9 cellular contexts compared by ENCODE assay signal in genomic region chr7:47482013-47482761, GRCh38.
A peak's percentile ranks its signal among the peaks of the same experiment; 100 is the strongest.
DNase-seq lines count a peak whose midpoint lies in the region; ATAC-seq and TF ChIP-seq lines count a peak whose summit lies in the region.
"Had no signal": no experiment of that assay in that cellular context is flagged by ENCODE, and none has a peak within 500 bp of the region (broad histone marks: within the 10 kb centered on the region; RNA-seq: fewer than 3 reads in every experiment).

No MANE protein-coding gene starts in this region.

- peak; percentile 83 for ATAC-seq in HCT116
- ATAC-seq in PC-3 = peak; percentile 88
- peak; percentile 86 to 93 (median 90) for ATAC-seq in psoas muscle

- H3K27me3 Mint-ChIP-seq in activated naive CD4-positive, alpha-beta T cell treated with anti-CD3 and anti-CD28 coated beads, Interleukin-2, amount 10 ng/mL, durations not matched to agents 7 days and 5 days = peaks cover 4% of the 10 kb centered on the region

- H3K36me3 Mint-ChIP-seq in activated naive CD4-positive, alpha-beta T cell treated with anti-CD3 and anti-CD28 coated beads, Interleukin-2, amount 10 ng/mL, durations not matched to agents 7 days and 5 days = no peaks in the 10 kb centered on the region

- peaks cover 5% of the 10 kb centered on the region for H3F3A ChIP-seq in PC-3 (ENCODE audit: low read length, unreplicated experiment)

- no peaks in the 10 kb centered on the region for H3K79me2 ChIP-seq in HCT116 (ENCODE audit: insufficient read depth, low read length)
- peaks cover 91% of the 10 kb centered on the region for H3K79me2 ChIP-seq in PC-3 (ENCODE audit: low read length)

- 0 out of 2 replicates have a peak, but pooled peaks have one; percentile 16 for TF ChIP-seq RAD21 in HCT116 (IDR thresholded peaks at IDR 0.05; ENCODE audit: low read depth)

- H3K9ac ChIP-seq in HCT116 (ENCODE audit: low read length) (peak overlapping the region; percentile 16; the same call in 1 of the 2 replicates), PC-3 (ENCODE audit: low read length) (peak overlapping the region; percentile 37)

- no peak overlapping the region for H2AFZ ChIP-seq in HCT116 (ENCODE audit: low read depth, low read length, poor library complexity, severe bottlenecking)
- no peak overlapping the region for H2AFZ ChIP-seq in PC-3 (ENCODE audit: low read length)

- no peaks in the 10 kb centered on the region for H4K20me1 ChIP-seq in HCT116 (ENCODE audit: insufficient read depth)
- H4K20me1 ChIP-seq in PC-3 (ENCODE audit: low read length) = peaks cover 5% of the 10 kb centered on the region; the same call in 1 of the 2 replicates

- RAD21 ChIA-PET in HCT116 (lab: Charles Lee; ENCODE audit: low non-redundant PET in 1 of 2, low total read pairs in 2 of 2, uncharacterized antibody in 2 of 2, unreplicated experiment in 2 of 2) = interaction anchor here in 1 of 2 experiments (0.7 kb wide), 1 partner anchor 36 kb away, joined by 3 read pairs; no protein-coding TSS in a partner anchor

- H3K9me2 ChIP-seq in HCT116 (ENCODE audit: insufficient read depth) (no peaks in the 10 kb centered on the region), PC-3 (replicated peaks; ENCODE audit: low read length) (no peaks in the 10 kb centered on the region)

- no peaks in the 10 kb centered on the region for H3K9me3 ChIP-seq in HCT116 (ENCODE audit: control insufficient read depth in 1 of 2, insufficient read depth in 1 of 2, low read depth in 1 of 2, low read length in 2 of 2)
- H3K9me3 ChIP-seq in PC-3 (ENCODE audit: low read length) = no peaks in the 10 kb centered on the region
- no peaks in the 10 kb centered on the region for H3K9me3 ChIP-seq in psoas muscle

- H3K36me3 ChIP-seq in HCT116 (ENCODE audit: control insufficient read depth in 1 of 2, insufficient read depth in 2 of 2, low read length in 2 of 2) (no peaks in the 10 kb centered on the region), PC-3 (ENCODE audit: low read depth, low read length) (peaks cover 3% of the 10 kb centered on the region; the same call in 1 of the 2 replicates), psoas muscle (ENCODE audit: insufficient read depth in 1 of 2, low read depth in 1 of 2) (no peaks in the 10 kb centered on the region)

- H3K4me1 Mint-ChIP-seq in activated naive CD4-positive, alpha-beta T cell treated with anti-CD3 and anti-CD28 coated beads, Interleukin-2, amount 10 ng/mL, durations not matched to agents 7 days and 5 days = no peaks in the 10 kb centered on the region

- H3K4me3 Mint-ChIP-seq in activated naive CD4-positive, alpha-beta T cell treated with anti-CD3 and anti-CD28 coated beads, Interleukin-2, amount 10 ng/mL, durations not matched to agents 7 days and 5 days = no peak overlapping the region
- H3K4me3 Mint-ChIP-seq: T-helper 1 cell treated with Interleukin-12 subunit alpha and Interleukin-12 subunit beta and Interleukin-4 antibody, amounts not matched to agents 30 μg/mL and 1 μg/mL, for 36 hours had no signal

- H3K27me3 ChIP-seq in HCT116 (ENCODE audit: insufficient read depth, low read length) (no peaks in the 10 kb centered on the region), PC-3 (ENCODE audit: low read length) (no peaks in the 10 kb centered on the region), psoas muscle (ENCODE audit: insufficient read depth in 3 of 3, low read length in 2 of 3) (no peaks in the 10 kb centered on the region)

- peak overlapping the region; percentile 54 for H3K4me2 ChIP-seq in HCT116 (ENCODE audit: low read length)
- H3K4me2 ChIP-seq in PC-3 (ENCODE audit: low read length) = peak overlapping the region; percentile 58

- H3K9me3 Mint-ChIP-seq in activated naive CD4-positive, alpha-beta T cell treated with anti-CD3 and anti-CD28 coated beads, Interleukin-2, amount 10 ng/mL, durations not matched to agents 7 days and 5 days = peaks cover 3% of the 10 kb centered on the region
- H3K9me3 Mint-ChIP-seq: T-helper 1 cell treated with Interleukin-12 subunit alpha and Interleukin-12 subunit beta and Interleukin-4 antibody, amounts not matched to agents 30 μg/mL and 1 μg/mL, for 36 hours had no signal

- no peak overlapping the region for H3K27ac ChIP-seq in HCT116 (ENCODE audit: low read depth, low read length)
- peak overlapping the region; percentile 80 for H3K27ac ChIP-seq in PC-3 (ENCODE audit: low read length)
- peak overlapping the region; percentile 84 for H3K27ac ChIP-seq in psoas muscle

- H3K4me1 ChIP-seq in HCT116 (ENCODE audit: control insufficient read depth in 1 of 2, insufficient read depth in 2 of 2, low read length in 2 of 2) (peaks cover 52 to 59% of the 10 kb centered on the region in 2 experiments), PC-3 (ENCODE audit: insufficient read depth, low read length) (peaks cover 38% of the 10 kb centered on the region), psoas muscle (peaks cover 36% of the 10 kb centered on the region)

- BruUV-seq in HCT116 (replicated peaks; lab: Mats Ljungman, UMichigan) (no TSS peak), PC-3 (replicated peaks; lab: Mats Ljungman, UMichigan) (no TSS peak)

- no peak for DNase-seq in HCT116 (ENCODE audit: low read depth, low spot score)
- DNase-seq in PC-3 = peak; percentile 83
- DNase-seq in erythroblast (lab: John Stamatoyannopoulos, UW) = peak; percentile 74 to 79
- DNase-seq in psoas muscle = peak in 1 of 2 donors; percentile 70
- DNase-seq in NCI-H1930 (lab: John Stamatoyannopoulos, UW) = no peak
- DNase-seq in NCI-H2107 treated with DMSO at 0.1 percent for 48 hours (lab: John Stamatoyannopoulos, UW; ENCODE audit: unreplicated experiment) = no peak
- DNase-seq in NCI-H748 (lab: John Stamatoyannopoulos, UW; ENCODE audit: unreplicated experiment) = no peak
- no peak for DNase-seq in activated naive CD4-positive, alpha-beta T cell treated with anti-CD3 and anti-CD28 coated beads, Interleukin-2, amount 10 ng/mL, durations not matched to agents 7 days and 5 days

- no peak overlapping the region for H3K27ac Mint-ChIP-seq in activated naive CD4-positive, alpha-beta T cell treated with anti-CD3 and anti-CD28 coated beads, Interleukin-2, amount 10 ng/mL, durations not matched to agents 7 days and 5 days
- H3K27ac Mint-ChIP-seq: T-helper 1 cell treated with Interleukin-12 subunit alpha and Interleukin-12 subunit beta and Interleukin-4 antibody, amounts not matched to agents 30 μg/mL and 1 μg/mL, for 36 hours had no signal

- POLR2A ChIA-PET in HCT116 (lab: Charles Lee) (no interaction called here), PC-3 (lab: Charles Lee; ENCODE audit: unreplicated experiment) (no interaction called here)

- WGBS in psoas muscle, 3 donors = 30 to 50% (median 40%) methylated on average over 15 of the region's 15 CpGs

- H3K4me3 ChIP-seq in HCT116 (replicated peaks in 1 of 2; ENCODE audit: low read depth in 1 of 2, low read length in 2 of 2) (peak overlapping the region in 1 of 2 experiments; percentile 39; a peak in 2 of 4 replicates), PC-3 (ENCODE audit: low read length) (peak overlapping the region; percentile 6; the same call in 1 of the 2 replicates), psoas muscle (no peak overlapping the region)

- intact Hi-C loops in HCT116 (cut with micrococcal nuclease) = no loop called here
- intact Hi-C loops in PC-3 (cut with micrococcal nuclease) = loop anchor here (1.0 to 5.0 kb wide), 3 partner anchors 52 to 215 kb away; no protein-coding TSS in a partner anchor
- intact Hi-C loops in psoas muscle (cut with DNase I) = loop anchor here in 1 of 2 donors (5.0 kb wide), 1 partner anchor 35 kb away; no protein-coding TSS in a partner anchor

- TF ChIP-seq CTCF in HCT116 (IDR thresholded peaks at IDR 0.05 in 2 of 3, conservative IDR thresholded peaks at IDR 0.05 in 1 of 3; ENCODE audit: borderline replicate concordance in 1 of 3, insufficient read depth in 1 of 3, low read depth in 2 of 3, low read length in 2 of 3) (no peak), PC-3 (conservative IDR thresholded peaks at IDR 0.05; ENCODE audit: low read depth, low read length) (no peak), psoas muscle (IDR thresholded peaks at IDR 0.05) (no peak)

- TF ChIP-seq POLR2A in HCT116 (IDR thresholded peaks at IDR 0.05; ENCODE audit: borderline replicate concordance, extremely low read depth, insufficient read depth, insufficient read length) = no peak
- TF ChIP-seq POLR2A in erythroblast (IDR thresholded peaks at IDR 0.05; ENCODE audit: low read length) = no peak

- CTCF ChIA-PET in HCT116 (lab: Charles Lee) = no interaction called here
- CTCF ChIA-PET in PC-3 (lab: Charles Lee) = interaction anchor here (0.6 to 0.7 kb wide), 3 partner anchors 46 to 216 kb away, joined by 3 to 8 read pairs (median 3); no protein-coding TSS in a partner anchor
- CTCF ChIA-PET in activated naive CD4-positive, alpha-beta T cell treated with anti-CD3 and anti-CD28 coated beads, Interleukin-2, amount 10 ng/mL, durations not matched to agents 7 days and 5 days (lab: Charles Lee) = no interaction called here

TF ChIP-seq in HCT116, 20 proteins besides CTCF, POLR2A, EP300 and RAD21 (continues in another document):
- TF ChIP-seq SP1 (IDR thresholded peaks at IDR 0.05; ENCODE audit: low read depth) (peak; percentile 58), MAX (IDR thresholded peaks at IDR 0.05) (peak; percentile 67), SIN3A (IDR thresholded peaks at IDR 0.05; ENCODE audit: low read depth) (no peak), ZNF274 (IDR thresholded peaks at IDR 0.05; ENCODE audit: low read depth, low read length) (no peak), CBX3 (IDR thresholded peaks at IDR 0.05; ENCODE audit: low read depth) (peak; percentile 8; the same call in 1 of the 2 replicates), ELF1 (IDR thresholded peaks at IDR 0.05; ENCODE audit: borderline replicate concordance, low read depth) (no peak), EZH2phosphoT487 (IDR thresholded peaks at IDR 0.05; ENCODE audit: borderline replicate concordance) (no peak), EGR1 (IDR thresholded peaks at IDR 0.05; ENCODE audit: low read depth) (peak; percentile 62), ATF3 (IDR thresholded peaks at IDR 0.05) (no peak)

Comparison
In these comparisons a context has a peak if more than half of its experiments do, and no peak if none do; other contexts are left out.
1. DNase-seq: peak in PC-3 (single experiment) and erythroblast (2 of 2); none in HCT116 (single experiment), NCI-H1930 (0 of 2), NCI-H2107 treated with DMSO at 0.1 percent for 48 hours (single experiment), NCI-H748 (single experiment) and activated naive CD4-positive, alpha-beta T cell treated with anti-CD3 and anti-CD28 coated beads, Interleukin-2, amount 10 ng/mL, durations not matched to agents 7 days and 5 days (single experiment).
2. Peak in every context shown above with its lines, with median percentiles within 50 percentile points of each other: ATAC-seq.